Comparison of ENCODE assay signal across 15 cellular contexts in the genomic region with DNA sequence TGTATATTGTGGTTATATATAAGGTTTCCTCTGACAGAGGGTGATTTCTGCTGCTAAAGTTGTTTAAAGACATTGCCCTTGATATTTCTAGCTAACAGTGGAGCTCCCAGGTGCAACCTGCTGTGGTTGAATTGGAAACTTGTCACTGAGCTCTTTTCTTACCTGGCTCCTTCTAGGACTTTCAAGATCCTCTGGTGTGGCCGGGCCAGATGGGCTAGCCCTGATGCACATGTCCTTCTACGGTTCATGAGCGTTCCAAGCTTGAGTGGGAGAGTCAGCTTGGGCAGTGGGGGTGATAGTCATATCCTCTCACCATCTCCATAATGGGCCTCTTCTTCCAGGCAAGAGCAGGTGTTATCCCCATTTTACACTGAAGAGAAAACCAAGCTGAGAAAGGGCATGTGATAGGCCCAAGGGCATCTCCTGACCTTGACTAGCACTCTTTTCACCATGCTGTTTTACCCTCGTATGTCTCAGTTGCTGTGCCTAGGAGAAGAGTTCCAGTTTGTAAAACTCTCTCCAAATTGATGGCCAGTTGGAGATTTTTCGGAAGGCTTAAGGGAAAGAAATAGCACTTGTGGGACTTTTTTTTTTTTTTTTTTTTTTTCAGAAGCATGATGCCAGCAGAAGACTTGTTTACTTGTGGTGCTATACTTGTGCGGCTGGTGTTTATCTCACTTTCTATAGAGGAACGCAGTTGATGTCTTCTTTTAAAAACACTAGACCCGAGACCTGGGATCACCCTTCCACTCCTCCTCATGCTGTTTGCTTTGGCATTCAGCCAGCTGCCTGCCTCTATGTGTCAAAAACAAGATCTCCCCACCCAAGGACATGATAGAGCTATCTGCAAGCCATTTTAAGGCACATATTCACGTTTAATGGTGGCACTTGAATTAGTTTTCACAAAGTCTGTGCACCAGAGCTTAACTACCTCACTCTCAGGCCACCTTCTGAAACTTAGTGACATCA. TPM values are rescaled to one million over a fixed set of nuclear protein-coding genes. Genes with fewer than 3 reads are reported as not detected.
DNase-seq lines count a peak whose midpoint lies in the region; ATAC-seq and TF ChIP-seq lines count a peak whose summit lies in the region.
"Had no signal": no experiment of that assay in that cellular context is flagged by ENCODE, and none has a peak within 500 bp of the region (broad histone marks: within the 10 kb centered on the region; RNA-seq: fewer than 3 reads in every experiment).

No MANE protein-coding gene starts in this region.

- H3K27me3 ChIP-seq in liver (ENCODE audit: control insufficient read depth in 4 of 4, insufficient read depth in 4 of 4, low read length in 3 of 4), result no peaks in the 10 kb centered on the region
- peaks cover 0 to 19% (median 0%) of the 10 kb centered on the region in 7 donors for H3K27me3 ChIP-seq in spleen (replicated peaks in 1 of 7)

- 58% methylated on average over 9 of the region's 9 CpGs for WGBS in liver
- WGBS in spleen, 5 donors, result 64 to 77% (median 74%) methylated on average over 9 of the region's 9 CpGs

- no peak overlapping the region for H3K27ac Mint-ChIP-seq in T-helper 17 cell
- H3K27ac Mint-ChIP-seq: CD4-positive, CD25-positive, alpha-beta regulatory T cell; IgD-negative memory B cell; stimulated activated naive CD8-positive, alpha-beta T cell treated with anti-CD3 and anti-CD28 coated beads, Interleukin-15, Interleukin-2, amounts not matched to agents 100 ng/mL and 50 ng/mL, for 24 hours; T-cell had no signal

- no peaks in the 10 kb centered on the region for H3K36me3 ChIP-seq in liver (ENCODE audit: control insufficient read depth in 4 of 4, insufficient read depth in 3 of 4, low read depth in 1 of 4, low read length in 3 of 4)
- no peaks in the 10 kb centered on the region for H3K36me3 ChIP-seq in spleen

- TF ChIP-seq CTCF in liver (IDR thresholded peaks at IDR 0.05; ENCODE audit: low read depth, low read length, missing input control), result no peak
- TF ChIP-seq CTCF in spleen (IDR thresholded peaks at IDR 0.05 in 8 of 11, conservative IDR thresholded peaks at IDR 0.05 in 3 of 11), result no peak

- no peak for TF ChIP-seq POLR2A in spleen (IDR thresholded peaks at IDR 0.05)

- H3K4me1 ChIP-seq in liver (ENCODE audit: control insufficient read depth in 4 of 4, insufficient read depth in 4 of 4, low read length in 3 of 4), result peaks cover 14 to 29% (median 22%) of the 10 kb centered on the region in 4 donors
- H3K4me1 ChIP-seq in spleen, result peaks cover 0 to 7% (median 0%) of the 10 kb centered on the region in 6 donors

- peaks cover 66% of the 10 kb centered on the region for H3K27me3 Mint-ChIP-seq in T-helper 17 cell

- no peak for ATAC-seq in GM18868 (IDR thresholded peaks at IDR 0.05; ENCODE audit: unreplicated experiment)
- ATAC-seq in GM21423 (IDR thresholded peaks at IDR 0.05; ENCODE audit: unreplicated experiment), result no peak
- no peak for ATAC-seq in T-helper 17 cell
- ATAC-seq: T-cell had no signal

- H3K36me3 Mint-ChIP-seq in T-helper 17 cell (ENCODE audit: low read depth), result peaks cover 2% of the 10 kb centered on the region
- H3K36me3 Mint-ChIP-seq: IgD-negative memory B cell, T-cell had no signal

- H3K4me1 Mint-ChIP-seq in T-helper 17 cell, result no peaks in the 10 kb centered on the region
- H3K4me1 Mint-ChIP-seq: CD4-positive, CD25-positive, alpha-beta regulatory T cell; T-cell had no signal

- H3K9ac ChIP-seq in liver (ENCODE audit: low read depth in 1 of 2, low read length in 2 of 2), result peak overlapping the region in 1 of 2 donors; percentile 76

- intact Hi-C loops in spleen (cut with DNase I; ENCODE audit: low total_unique reads), result no loop called here

- H3K4me3 ChIP-seq in liver (ENCODE audit: low read depth in 1 of 3, low read length in 3 of 3) (no peak overlapping the region), spleen (no peak overlapping the region)
- H3K4me3 ChIP-seq: coronary artery, skin epidermis had no signal

- H3K4me3 Mint-ChIP-seq in T-helper 17 cell, result no peak overlapping the region
- H3K4me3 Mint-ChIP-seq: CD4-positive, CD25-positive, alpha-beta regulatory T cell; IgD-negative memory B cell; stimulated activated naive CD8-positive, alpha-beta T cell treated with anti-CD3 and anti-CD28 coated beads, Interleukin-15, Interleukin-2, amounts not matched to agents 100 ng/mL and 50 ng/mL, for 24 hours; T-cell had no signal

- peak overlapping the region; percentile 70 to 76 for H3K27ac ChIP-seq in liver (ENCODE audit: low read depth in 1 of 2, low read length in 2 of 2)
- no peak overlapping the region for H3K27ac ChIP-seq in spleen
- H3K27ac ChIP-seq: coronary artery, skin epidermis had no signal

- peak; percentile 85 for DNase-seq in DMS53 (lab: John Stamatoyannopoulos, UW)
- peak; percentile 31 for DNase-seq in NCI-H1417 treated with DMSO at 0.1 percent for 48 hours (lab: John Stamatoyannopoulos, UW)
- peak; percentile 55 for DNase-seq in amniotic epithelial cell (ENCODE audit: low read depth)
- no peak for DNase-seq in T-helper 17 cell
- DNase-seq in spleen, result no peak
- DNase-seq: activated CD8-positive, alpha-beta memory T cell treated with anti-CD3 and anti-CD28 coated beads, Interleukin-2, amount 50 U/mL, for 4 hours; CD4-positive, CD25-positive, alpha-beta regulatory T cell; T-cell had no signal

- no peaks in the 10 kb centered on the region for H3K9me3 ChIP-seq in liver (ENCODE audit: control insufficient read depth in 4 of 4, low read length in 3 of 4)
- no peaks in the 10 kb centered on the region for H3K9me3 ChIP-seq in T-helper 17 cell (ENCODE audit: control insufficient read depth, low read length, poor library complexity, severe bottlenecking)
- no peaks in the 10 kb centered on the region for H3K9me3 ChIP-seq in spleen

- TF ChIP-seq RAD21 in liver (IDR thresholded peaks at IDR 0.05), result no peak

TF ChIP-seq in liver, 16 proteins besides CTCF, POLR2A, EP300 and RAD21:
- no peak for TF ChIP-seq SP1 (IDR thresholded peaks at IDR 0.05)
- peak in 1 of 2 donors; percentile 19 for TF ChIP-seq RXRA (IDR thresholded peaks at IDR 0.05)
- TF ChIP-seq, protein P1, sequence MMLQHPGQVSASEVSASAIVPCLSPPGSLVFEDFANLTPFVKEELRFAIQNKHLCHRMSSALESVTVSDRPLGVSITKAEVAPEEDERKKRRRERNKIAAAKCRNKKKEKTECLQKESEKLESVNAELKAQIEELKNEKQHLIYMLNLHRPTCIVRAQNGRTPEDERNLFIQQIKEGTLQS (IDR thresholded peaks at IDR 0.05), result peak; percentile 27
- TF ChIP-seq HNF4A (conservative IDR thresholded peaks at IDR 0.05), result no peak
- peak; percentile 57 for TF ChIP-seq YY1 (IDR thresholded peaks at IDR 0.05)
- TF ChIP-seq, protein P2, sequence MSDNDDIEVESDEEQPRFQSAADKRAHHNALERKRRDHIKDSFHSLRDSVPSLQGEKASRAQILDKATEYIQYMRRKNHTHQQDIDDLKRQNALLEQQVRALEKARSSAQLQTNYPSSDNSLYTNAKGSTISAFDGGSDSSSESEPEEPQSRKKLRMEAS (IDR thresholded peaks at IDR 0.05), result peak; percentile 7

RNA-seq across cellular contexts. Expression of gene TEAD1, which starts 32.6 kb away (rescaled TPM):
- total RNA-seq in liver (10 to 100 TPM in 1 of 2 donors, 1 to 10 TPM in 1; 9.1 to 38.4 TPM), T-helper 17 cell (under 1 TPM; 0.05 to 0.55 TPM), spleen (10 to 100 TPM; 14.6 to 46.0 (median 21.4) TPM)
- polyA plus RNA-seq in liver (10 to 100 TPM; 10.7 TPM), spleen (1 to 10 TPM in 2 of 3 donors, under 1 TPM in 1; 0.93 to 2.7 (median 1.1) TPM)
- polyA plus RNA-seq: CD4-positive, CD25-positive, alpha-beta regulatory T cell; IgD-negative memory B cell had no signal

Comparison
In these comparisons a context has a peak if more than half of its experiments do, and no peak if none do; other contexts are left out.
1. DNase-seq: peak in DMS53 (single experiment), NCI-H1417 treated with DMSO at 0.1 percent for 48 hours (single experiment) and amniotic epithelial cell (single experiment); none in T-helper 17 cell (0 of 3) and spleen (single experiment).
2. H3K27ac ChIP-seq: peak in liver (2 of 2); none in spleen (0 of 8).
3. RNA of gene TEAD1, which starts 32.6 kb away (total RNA-seq): 9.1 to 38.4 TPM in liver and 14.6 to 46.0 TPM in spleen; 0.05 to 0.55 TPM in T-helper 17 cell; every median in the first group is over 4 times any median in the second.